20 cellular contexts compared by ENCODE assay signal in the genomic region with DNA sequence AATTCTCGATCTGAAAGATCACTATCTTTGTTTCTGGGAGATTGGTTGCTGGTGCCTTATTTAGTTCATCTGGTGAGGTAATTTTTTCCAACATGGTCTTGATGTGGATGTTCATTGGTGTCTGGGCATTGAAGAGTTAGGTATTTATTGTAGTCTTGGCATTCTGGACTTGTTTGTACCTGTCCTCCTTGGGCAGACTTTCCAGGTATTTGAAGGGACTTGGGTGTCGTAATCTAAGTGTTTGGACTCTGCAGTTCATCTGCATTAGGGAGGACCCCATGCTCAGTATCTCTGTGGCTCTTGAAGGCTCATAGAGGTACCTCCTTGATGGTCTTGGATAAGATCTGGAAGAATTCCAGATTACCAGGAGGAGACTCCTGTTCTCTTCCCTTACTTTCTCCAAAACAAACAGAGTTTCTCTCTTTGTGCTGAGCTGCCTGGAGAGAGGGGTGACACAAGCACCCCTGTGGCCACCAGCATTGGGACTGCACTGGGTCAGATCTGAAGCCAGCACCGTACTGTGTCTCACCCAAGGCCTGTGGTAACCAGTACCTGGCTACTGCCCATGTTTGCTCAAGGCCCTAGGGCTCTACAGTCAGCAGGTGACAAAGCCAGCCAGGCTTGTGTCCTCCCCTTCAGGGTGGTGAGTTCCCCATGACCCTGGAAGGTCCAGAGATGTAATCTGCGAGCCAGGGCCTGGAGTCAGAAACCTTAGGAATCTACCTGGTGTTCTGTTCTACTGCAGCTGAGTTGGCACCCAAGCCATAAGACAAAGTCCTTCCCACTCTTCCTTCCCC. TPM values are rescaled to one million over a fixed set of nuclear protein-coding genes. Genes with fewer than 3 reads are reported as not detected.
A peak's percentile ranks its signal among the peaks of the same experiment; 100 is the strongest.
DNase-seq lines count a peak whose midpoint lies in the region; ATAC-seq, FAIRE-seq and TF ChIP-seq lines count a peak whose summit lies in the region.
"Had no signal": no experiment of that assay in that cellular context is flagged by ENCODE, and none has a peak within 500 bp of the region (broad histone marks: within the 10 kb centered on the region; RNA-seq: fewer than 3 reads in every experiment).

No MANE protein-coding gene starts in this region.

- H3K27me3 ChIP-seq in OCI-LY1 (ENCODE audit: insufficient read depth, low read length): no peaks in the 10 kb centered on the region
- H3K27me3 ChIP-seq in breast epithelium: no peaks in the 10 kb centered on the region
- no peaks in the 10 kb centered on the region for H3K27me3 ChIP-seq in foreskin keratinocyte
- no peaks in the 10 kb centered on the region for H3K27me3 ChIP-seq in colonic mucosa

- peaks cover 59% of the 10 kb centered on the region for H3K4me1 ChIP-seq in OCI-LY1 (ENCODE audit: insufficient read depth, low read length, severe bottlenecking)
- H3K4me1 ChIP-seq in breast epithelium: no peaks in the 10 kb centered on the region
- peaks cover 39% of the 10 kb centered on the region for H3K4me1 ChIP-seq in foreskin keratinocyte
- no peaks in the 10 kb centered on the region for H3K4me1 ChIP-seq in colonic mucosa

- H3K36me3 ChIP-seq in OCI-LY1 (ENCODE audit: insufficient read depth, low read length) (no peaks in the 10 kb centered on the region), breast epithelium (no peaks in the 10 kb centered on the region), colonic mucosa (no peaks in the 10 kb centered on the region)

- FAIRE-seq in GM12892 (lab: Jason Lieb, UNC): no peak

- no peak for TF ChIP-seq CTCF in OCI-LY1 (IDR thresholded peaks at IDR 0.05; ENCODE audit: low read length)
- no peak for TF ChIP-seq CTCF in breast epithelium (IDR thresholded peaks at IDR 0.05)
- no peak for TF ChIP-seq CTCF in foreskin keratinocyte (conservative IDR thresholded peaks at IDR 0.05)
- no peak for TF ChIP-seq CTCF in colonic mucosa (IDR thresholded peaks at IDR 0.05)

- DNase-seq in breast epithelium (ENCODE audit: low spot score in 2 of 2) (peak; percentile 27 to 62), foreskin keratinocyte (peak; percentile 70 to 87), colonic mucosa (no peak), GM12892 (ENCODE audit: insufficient read length) (no peak), NCI-H2029 treated with DMSO at 0.1 percent for 48 hours (lab: John Stamatoyannopoulos, UW) (no peak)
- DNase-seq: CD8-positive, alpha-beta memory T cell; NCI-H1092; NCI-H1694; NCI-H446; NCI-H748 treated with DMSO at 0.1 percent for 48 hours; PC-9; SK-N-SH had no signal

- H3K9me2 ChIP-seq in OCI-LY1 (ENCODE audit: low read depth, low read length): no peaks in the 10 kb centered on the region
- H3K9me2 ChIP-seq: SK-N-SH had no signal

- H3K4me3 ChIP-seq in OCI-LY1 (ENCODE audit: low read depth, low read length, poor library complexity, severe bottlenecking): no peak overlapping the region
- H3K4me3 ChIP-seq in breast epithelium: no peak overlapping the region
- no peak overlapping the region for H3K4me3 ChIP-seq in skin epidermis
- H3K4me3 ChIP-seq in colonic mucosa: no peak overlapping the region
- H3K4me3 ChIP-seq: PC-9 had no signal

- TF ChIP-seq POLR2A in breast epithelium (IDR thresholded peaks at IDR 0.05) (no peak), GM12892 (IDR thresholded peaks at IDR 0.05; ENCODE audit: low read depth, low read length) (no peak)

- no peak overlapping the region for H3K9ac ChIP-seq in OCI-LY1 (ENCODE audit: low read length)
- no peak overlapping the region for H3K9ac ChIP-seq in colonic mucosa (ENCODE audit: low read depth in 2 of 2, low read length in 2 of 2)
- H3K9ac ChIP-seq: SK-N-SH had no signal

- H3K9me3 ChIP-seq in OCI-LY1 (ENCODE audit: low read length) (0 out of 2 replicates have a peak, but pooled peaks cover 3% of the 10 kb centered on the region), breast epithelium (no peaks in the 10 kb centered on the region), colonic mucosa (no peaks in the 10 kb centered on the region)
- H3K9me3 ChIP-seq: SK-N-SH had no signal

- no peak overlapping the region for H3K4me2 ChIP-seq in OCI-LY1 (ENCODE audit: low read length)
- H3K4me2 ChIP-seq: PC-9, SK-N-SH had no signal

- H3K27ac ChIP-seq in OCI-LY1 (ENCODE audit: low read depth, low read length, poor library complexity, severe bottlenecking): peak overlapping the region; percentile 89
- H3K27ac ChIP-seq in breast epithelium: peak overlapping the region; percentile 17 to 19
- peak overlapping the region; percentile 59 for H3K27ac ChIP-seq in foreskin keratinocyte
- peak overlapping the region in 12 of 21 experiments; percentile 10 to 68 (median 36) for H3K27ac ChIP-seq in skin epidermis
- H3K27ac ChIP-seq in colonic mucosa: no peak overlapping the region
- H3K27ac ChIP-seq: HL-60, PC-9 had no signal

- no peak overlapping the region for H2AFZ ChIP-seq in OCI-LY1 (ENCODE audit: low read length)
- H2AFZ ChIP-seq: PC-9 had no signal

- H3K79me2 ChIP-seq in OCI-LY1 (ENCODE audit: insufficient read depth, low read length): no peaks in the 10 kb centered on the region

- no peaks in the 10 kb centered on the region for H4K20me1 ChIP-seq in OCI-LY1 (ENCODE audit: insufficient read depth, low read length)

- ATAC-seq in foreskin keratinocyte: peak; percentile 28
- ATAC-seq in GM21367 (IDR thresholded peaks at IDR 0.05; ENCODE audit: unreplicated experiment): no peak
- ATAC-seq: Right ventricle myocardium inferior had no signal

- intact Hi-C loops in breast epithelium (cut with DNase I; ENCODE audit: low total_unique reads) (no loop called here), colonic mucosa (cut with DNase I) (loop anchor here (10.0 kb wide), 1 partner anchor 143 kb away; no protein-coding TSS in a partner anchor)

- no peaks in the 10 kb centered on the region for H3F3A ChIP-seq in OCI-LY1 (ENCODE audit: insufficient read depth, low read length)

RNA-seq across cellular contexts. Expression of a gene that starts 5.3 kb away (rescaled TPM):
- total RNA-seq in breast epithelium (1 to 10 TPM in 1 of 3 donors, under 1 TPM in 1, not detected in 1; 0.33 to 1.2 TPM), foreskin keratinocyte (14.6 and 29.4 TPM in 2 replicates), colonic mucosa (not detected)
- 7.1 and 10.2 TPM in 2 replicates for polyA plus RNA-seq in foreskin keratinocyte
- not detected for polyA plus RNA-seq in GM12892 (2012; ENCODE audit: missing spikeins)
- total RNA-seq: CD8-positive, alpha-beta memory T cell; Daoy; Right ventricle myocardium inferior had no signal
- polyA plus RNA-seq: AG04450; BJ; CD8-positive, alpha-beta memory T cell; SK-N-SH had no signal

Comparison
In these comparisons a context has a peak if more than half of its experiments do, and no peak if none do; other contexts are left out.
1. DNase-seq: peak in breast epithelium (2 of 2) and foreskin keratinocyte (2 of 2); none in colonic mucosa (single experiment), GM12892 (single experiment) and NCI-H2029 treated with DMSO at 0.1 percent for 48 hours (single experiment).